In the genomic region with DNA sequence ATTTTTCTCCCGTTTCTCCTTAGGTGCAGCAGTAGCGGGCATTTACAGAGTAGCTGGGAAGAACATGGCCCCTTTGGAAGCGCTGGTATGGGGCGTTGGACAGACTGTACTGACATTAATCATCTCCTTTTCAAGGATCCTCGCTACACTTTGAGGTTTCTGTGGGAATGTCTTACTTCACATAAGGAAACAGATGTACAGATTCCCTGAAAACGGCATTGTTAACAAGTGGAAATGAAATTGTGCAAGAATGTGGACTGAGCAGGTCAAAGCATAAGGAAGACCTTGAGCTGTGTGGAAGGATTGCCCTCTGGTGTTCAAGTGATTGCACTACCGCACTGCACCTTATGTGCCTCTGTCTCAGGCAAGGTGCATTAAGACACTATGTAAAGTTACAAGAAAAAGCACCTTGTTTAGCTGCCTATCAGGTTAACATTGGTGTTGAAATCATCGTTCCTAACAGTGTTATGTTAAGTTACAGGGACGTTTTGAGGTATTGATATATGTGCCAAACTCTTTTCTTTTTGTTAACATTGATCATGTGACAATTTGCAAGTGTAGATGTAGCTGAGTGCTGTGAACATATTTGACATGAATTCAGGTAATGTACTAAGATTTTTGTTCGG, we compare ENCODE assay signal across 8 cellular contexts. TPM values are rescaled to one million over a fixed set of nuclear protein-coding genes. Genes with fewer than 3 reads are reported as not detected.
DNase-seq lines count a peak whose midpoint lies in the region; ATAC-seq and TF ChIP-seq lines count a peak whose summit lies in the region.

No MANE protein-coding gene starts in this region.

- peaks cover 7% of the 10 kb centered on the region for H3K4me1 ChIP-seq in A673 (ENCODE audit: insufficient read depth, low read length, poor library complexity, severe bottlenecking)

- H3K4me1 Mint-ChIP-seq in MCF 10A (ENCODE audit: insufficient read depth, unreplicated experiment) = no peaks in the 10 kb centered on the region

- no peak overlapping the region for H3K4me3 ChIP-seq in A673 (ENCODE audit: low read depth, low read length, poor library complexity, severe bottlenecking)

- POLR2A ChIA-PET in A673 (lab: Charles Lee; ENCODE audit: low non-redundant PET) = interaction anchor here (0.5 kb wide), 2 partner anchors 343 to 738 kb away, joined by 3 to 7 read pairs; partner anchors contain the start of gene NEDD9
- POLR2A ChIA-PET in MCF 10A (lab: Yijun Ruan, JAX) = interaction anchor here (0.7 to 1.5 kb wide), 6 partner anchors 34 to 480 kb away, joined by 3 to 6 read pairs (median 3); no protein-coding TSS in a partner anchor

- peak; percentile 95 for ATAC-seq in HG02763 (IDR thresholded peaks at IDR 0.05; ENCODE audit: unreplicated experiment)

- H3K27ac ChIP-seq in A673 (ENCODE audit: low read depth, low read length, poor library complexity, severe bottlenecking) = no peak overlapping the region

- CTCF ChIA-PET in A673 (lab: Charles Lee) = interaction anchor here (0.7 to 1.2 kb wide), 6 partner anchors 8 to 624 kb away, joined by 3 to 14 read pairs (median 4); no protein-coding TSS in a partner anchor
- CTCF ChIA-PET in MCF 10A (lab: Yijun Ruan, JAX) = interaction anchor here (0.5 to 2.0 kb wide), 40 partner anchors 9 to 1066 kb away, joined by 3 to 21 read pairs (median 3); partner anchors contain the start of gene EDN1

- no peaks in the 10 kb centered on the region for H3K27me3 Mint-ChIP-seq in MCF 10A (ENCODE audit: insufficient read depth, unreplicated experiment)

- intact Hi-C loops in A673 (cut with micrococcal nuclease; ENCODE audit: unreplicated experiment) = loop anchor here (1.0 to 5.0 kb wide), 3 partner anchors 78 to 621 kb away; no protein-coding TSS in a partner anchor
- intact Hi-C loops in MCF 10A (cut with micrococcal nuclease) = loop anchor here (1.0 to 10.0 kb wide), 3 partner anchors 431 to 624 kb away; partner anchors contain the start of gene SMIM13

- BruUV-seq in A673 (replicated peaks; lab: Mats Ljungman, UMichigan) (no TSS peak), MCF 10A (replicated peaks; lab: Mats Ljungman, UMichigan) (no TSS peak)

- DNase-seq in A673 (ENCODE audit: low spot score) (peak; percentile 80), GM13976 (ENCODE audit: low spot score) (peak; percentile 46), NCI-H1694 (lab: John Stamatoyannopoulos, UW) (peak; percentile 56), T-helper 2 cell (peak in 4 of 5 experiments; percentile 9 to 74 (median 12)), MCF 10A (ENCODE audit: unreplicated experiment) (peak; percentile 86), iris pigment epithelial cell (ENCODE audit: low read depth) (peak; percentile 85)
- peak; percentile 21 to 34 for DNase-seq in stimulated activated CD4-positive, alpha-beta T cell treated with anti-CD3 and anti-CD28 coated beads, Interleukin-1b, Interleukin-23, amount 100 ng/mL, for 4 hours (ENCODE audit: low read depth in 2 of 2)

- no peaks in the 10 kb centered on the region for H3K36me3 ChIP-seq in A673 (ENCODE audit: insufficient read depth, low read length, poor library complexity, severe bottlenecking)

- no peaks in the 10 kb centered on the region for H3K9me3 ChIP-seq in A673 (ENCODE audit: low read depth, low read length, poor library complexity, severe bottlenecking)

- H3K36me3 Mint-ChIP-seq in MCF 10A (ENCODE audit: insufficient read depth, unreplicated experiment) = no peaks in the 10 kb centered on the region

- no peaks in the 10 kb centered on the region for H3K9me3 Mint-ChIP-seq in MCF 10A (ENCODE audit: unreplicated experiment)

- no peak overlapping the region for H3K27ac Mint-ChIP-seq in MCF 10A (ENCODE audit: low read depth, unreplicated experiment)

- H3K4me3 Mint-ChIP-seq in MCF 10A (ENCODE audit: unreplicated experiment) = peak overlapping the region; percentile 12

- TF ChIP-seq CTCF in A673 (conservative IDR thresholded peaks at IDR 0.05; ENCODE audit: low read depth, low read length) = peak; percentile 92
- peak; percentile 82 for TF ChIP-seq CTCF in GM13976 (IDR thresholded peaks at IDR 0.05; ENCODE audit: borderline replicate concordance, control extremely low read depth, extremely low read depth, insufficient read depth, missing control alignments)
- peak; percentile 86 for TF ChIP-seq CTCF in MCF 10A (IDR thresholded peaks at IDR 0.05; ENCODE audit: unreplicated experiment)

- in situ Hi-C loops in GM13976 (cut with MboI; ENCODE audit: low sequenced_read_pairs, unreplicated experiment) = loop anchor here (5.0 to 25.0 kb wide), 4 partner anchors 78 to 1312 kb away; no protein-coding TSS in a partner anchor

- no peaks in the 10 kb centered on the region for H3K27me3 ChIP-seq in A673 (replicated peaks; ENCODE audit: insufficient read depth, low read depth, low read length, poor library complexity)

RNA-seq across cellular contexts. Expression of gene TMEM170B, which starts 38.0 kb away (rescaled TPM):
- 9.5 and 11.4 TPM in 2 replicates for total RNA-seq in A673 (2021)
- 0.70 and 1.1 TPM in 2 replicates for total RNA-seq in MCF 10A (2022)

Comparison
In these comparisons a context has a peak if more than half of its experiments do, and no peak if none do; other contexts are left out.
1. DNase-seq: peak in every context shown above with its lines; median percentile 86 in MCF 10A; 85 in iris pigment epithelial cell; 80 in A673; 56 in NCI-H1694; 46 in GM13976; 28 in stimulated activated CD4-positive, alpha-beta T cell treated with anti-CD3 and anti-CD28 coated beads, Interleukin-1b, Interleukin-23, amount 100 ng/mL, for 4 hours; 12 in T-helper 2 cell.